Comparison of ENCODE assay signal across 9 cellular contexts in genomic region chr6:116371384-116372209, GRCh38. TPM values are rescaled to one million over a fixed set of nuclear protein-coding genes. Genes with fewer than 3 reads are reported as not detected.
DNase-seq lines count a peak whose midpoint lies in the region; ATAC-seq and TF ChIP-seq lines count a peak whose summit lies in the region.
"Had no signal": no experiment of that assay in that cellular context is flagged by ENCODE, and none has a peak within 500 bp of the region (broad histone marks: within the 10 kb centered on the region; RNA-seq: fewer than 3 reads in every experiment).

No MANE protein-coding gene starts in this region.

- peak; percentile 71 for ATAC-seq in HCT116

- BruUV-seq in HCT116 (replicated peaks; lab: Mats Ljungman, UMichigan) = TSS peak; percentile 47

- peaks cover 7 to 21% of the 10 kb centered on the region in 2 experiments for H3K4me1 ChIP-seq in HCT116 (ENCODE audit: control insufficient read depth in 1 of 2, insufficient read depth in 2 of 2, low read length in 2 of 2)
- H3K4me1 ChIP-seq in muscle layer of duodenum (ENCODE audit: control insufficient read depth in 1 of 2, insufficient read depth in 2 of 2, low read length in 2 of 2) = peaks cover 0 to 11% of the 10 kb centered on the region in 2 donors
- peaks cover 8% of the 10 kb centered on the region for H3K4me1 ChIP-seq in testis

- peak; percentile 57 for DNase-seq in DMS53 (lab: John Stamatoyannopoulos, UW)
- no peak for DNase-seq in DMS53 treated with DMSO at 0.1 percent for 48 hours (lab: John Stamatoyannopoulos, UW; ENCODE audit: unreplicated experiment)
- peak; percentile 42 for DNase-seq in HCT116 (ENCODE audit: low read depth, low spot score)
- DNase-seq in NCI-H146 treated with DMSO at 0.1 percent for 48 hours (lab: John Stamatoyannopoulos, UW; ENCODE audit: unreplicated experiment) = peak; percentile 19
- DNase-seq in activated T-cell treated with anti-CD3 and anti-CD28 coated beads, Interleukin-2, amount 50 U/mL, for 48 hours = peak; percentile 44 to 57
- DNase-seq in fibroblast of peridontal ligament (ENCODE audit: extremely low read depth) = peak; percentile 93
- DNase-seq in testis = peak; percentile 79

- peak overlapping the region; percentile 87 for H3K9ac ChIP-seq in HCT116 (ENCODE audit: low read length)

- RAD21 ChIA-PET in HCT116 (lab: Charles Lee; ENCODE audit: low non-redundant PET in 1 of 2, low total read pairs in 2 of 2, uncharacterized antibody in 2 of 2, unreplicated experiment in 2 of 2) = no interaction called here

- no peaks in the 10 kb centered on the region for H3K9me2 ChIP-seq in HCT116 (ENCODE audit: insufficient read depth)

- 6 to 13% methylated on average over 21 to 45 of the region's 45 CpGs for WGBS in testis, 2 donors

- no peak overlapping the region for H2AFZ ChIP-seq in HCT116 (ENCODE audit: low read depth, low read length, poor library complexity, severe bottlenecking)

- TF ChIP-seq RAD21 in HCT116 (IDR thresholded peaks at IDR 0.05; ENCODE audit: low read depth) = no peak

- intact Hi-C loops in HCT116 (cut with micrococcal nuclease) (no loop called here), testis (cut with DNase I; ENCODE audit: low total_unique reads) (no loop called here)

- peak overlapping the region; percentile 93 for H3K4me2 ChIP-seq in HCT116 (ENCODE audit: low read length)

- TF ChIP-seq POLR2A in HCT116 (IDR thresholded peaks at IDR 0.05; ENCODE audit: borderline replicate concordance, extremely low read depth, insufficient read depth, insufficient read length) = no peak
- no peak for TF ChIP-seq POLR2A in testis (IDR thresholded peaks at IDR 0.05)

- peaks cover 38% of the 10 kb centered on the region for H3K79me2 ChIP-seq in HCT116 (ENCODE audit: insufficient read depth, low read length)

- CTCF ChIA-PET in HCT116 (lab: Charles Lee) = interaction anchor here (1.6 kb wide), 1 partner anchor 84 kb away, joined by 4 read pairs; no protein-coding TSS in a partner anchor

- H3K27me3 ChIP-seq in HCT116 (ENCODE audit: insufficient read depth, low read length) (no peaks in the 10 kb centered on the region), muscle layer of duodenum (ENCODE audit: low read depth, low read length) (no peaks in the 10 kb centered on the region), testis (no peaks in the 10 kb centered on the region)

- H3K9me3 ChIP-seq in HCT116 (ENCODE audit: control insufficient read depth in 1 of 2, insufficient read depth in 1 of 2, low read depth in 1 of 2, low read length in 2 of 2) (no peaks in the 10 kb centered on the region), muscle layer of duodenum (ENCODE audit: control insufficient read depth in 1 of 2, low read length in 2 of 2) (no peaks in the 10 kb centered on the region), testis (no peaks in the 10 kb centered on the region)

- TF ChIP-seq CTCF in HCT116 (IDR thresholded peaks at IDR 0.05 in 2 of 3, conservative IDR thresholded peaks at IDR 0.05 in 1 of 3; ENCODE audit: borderline replicate concordance in 1 of 3, insufficient read depth in 1 of 3, low read depth in 2 of 3, low read length in 2 of 3) (no peak), testis (IDR thresholded peaks at IDR 0.05) (no peak)

- POLR2A ChIA-PET in HCT116 (lab: Charles Lee) = interaction anchor here (0.9 to 1.2 kb wide), 4 partner anchors 12 to 103 kb away, joined by 3 to 4 read pairs (median 3); no protein-coding TSS in a partner anchor

- H3K36me3 ChIP-seq in HCT116 (ENCODE audit: control insufficient read depth in 1 of 2, insufficient read depth in 2 of 2, low read length in 2 of 2) (no peaks in the 10 kb centered on the region), muscle layer of duodenum (ENCODE audit: control insufficient read depth in 1 of 2, insufficient read depth in 2 of 2, low read length in 2 of 2) (no peaks in the 10 kb centered on the region), testis (ENCODE audit: low read depth, missing control alignments) (no peaks in the 10 kb centered on the region)

- H3K4me3 ChIP-seq in HCT116 (replicated peaks in 1 of 2; ENCODE audit: low read depth in 1 of 2, low read length in 2 of 2) = peak overlapping the region; percentile 74 to 84
- peak overlapping the region; percentile 77 to 88 for H3K4me3 ChIP-seq in muscle layer of duodenum (ENCODE audit: low read depth in 1 of 2, low read length in 2 of 2)
- H3K4me3 ChIP-seq in testis = peak overlapping the region; percentile 81

- no peaks in the 10 kb centered on the region for H4K20me1 ChIP-seq in HCT116 (ENCODE audit: insufficient read depth)

- H3K27ac ChIP-seq in HCT116 (ENCODE audit: low read depth, low read length) = peak overlapping the region; percentile 78
- peak overlapping the region; percentile 81 for H3K27ac ChIP-seq in muscle layer of duodenum (ENCODE audit: low read length)
- H3K27ac ChIP-seq in testis = peak overlapping the region; percentile 96 to 98
- H3K27ac ChIP-seq: 22Rv1 had no signal

TF ChIP-seq in HCT116, 20 proteins besides CTCF, POLR2A, EP300 and RAD21 (continues in another document):
- TF ChIP-seq EZH2 (IDR thresholded peaks at IDR 0.05) (no peak), ELF1 (IDR thresholded peaks at IDR 0.05; ENCODE audit: borderline replicate concordance, low read depth) (no peak), ZBTB33 (IDR thresholded peaks at IDR 0.05; ENCODE audit: extremely low read depth, insufficient replicate concordance, low read length) (no peak), FOSL1 (IDR thresholded peaks at IDR 0.05; ENCODE audit: low read depth) (no peak), EZH2phosphoT487 (IDR thresholded peaks at IDR 0.05; ENCODE audit: borderline replicate concordance) (no peak), SRF (IDR thresholded peaks at IDR 0.05; ENCODE audit: low read depth) (no peak), ATF3 (IDR thresholded peaks at IDR 0.05) (no peak), JUND (IDR thresholded peaks at IDR 0.05) (no peak), YY1 (IDR thresholded peaks at IDR 0.05; ENCODE audit: extremely low read depth, insufficient replicate concordance, low read depth, low read length) (no peak), SIN3A (IDR thresholded peaks at IDR 0.05; ENCODE audit: low read depth) (no peak), SP1 (IDR thresholded peaks at IDR 0.05; ENCODE audit: low read depth) (no peak), POLR2AphosphoS5 (IDR thresholded peaks at IDR 0.05; ENCODE audit: low read depth, low read length) (peak; percentile 31; the same call in 1 of the 2 replicates), ZFX (IDR thresholded peaks at IDR 0.05) (no peak), TCF7L2 (IDR thresholded peaks at IDR 0.05; ENCODE audit: borderline replicate concordance, extremely low read depth, insufficient read depth, insufficient read length) (no peak), CEBPB (IDR thresholded peaks at IDR 0.05; ENCODE audit: low read depth) (no peak), CBX3 (IDR thresholded peaks at IDR 0.05; ENCODE audit: low read depth) (no peak), EGR1 (IDR thresholded peaks at IDR 0.05; ENCODE audit: low read depth) (0 out of 2 replicates have a peak, but pooled peaks have one; percentile 15), REST (IDR thresholded peaks at IDR 0.05; ENCODE audit: low read depth) (no peak), ZNF274 (IDR thresholded peaks at IDR 0.05; ENCODE audit: low read depth, low read length) (no peak)

RNA-seq across cellular contexts. Expression of gene DSE, which starts 0.8 kb away (rescaled TPM):
- total RNA-seq in HCT116 (2021; ENCODE audit: unreplicated experiment) = 38.5 TPM
- 16.8 and 17.3 TPM in 2 replicates for polyA plus RNA-seq in HCT116 (2012)
- total RNA-seq in testis = 10 to 100 TPM; 35.1 to 49.3 TPM
- 31.5 TPM for polyA plus RNA-seq in testis (ENCODE audit: insufficient read depth, low read depth, low replicate concordance)
